ENCODE assay signal across 15 cellular contexts in the genomic region with DNA sequence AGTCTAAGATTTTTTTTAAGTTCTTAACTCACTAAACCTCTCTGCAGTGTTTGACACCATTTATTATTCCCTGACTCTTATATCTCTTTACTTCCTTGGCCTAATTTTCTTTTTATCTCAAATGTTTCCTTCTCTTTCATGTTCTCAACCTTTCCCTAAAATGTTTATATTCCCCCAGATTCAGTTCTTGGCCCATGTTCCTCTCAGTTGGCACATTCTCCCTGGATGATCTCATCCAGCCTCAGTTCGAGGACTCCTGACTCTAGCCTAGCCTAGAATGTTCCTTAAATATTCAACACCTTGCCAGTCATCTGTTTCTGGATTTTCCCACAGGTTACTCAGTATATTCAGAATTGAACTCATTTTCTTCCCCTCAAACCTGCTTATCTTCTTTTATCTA.
"Had no signal": no experiment of that assay in that cellular context is flagged by ENCODE, and none has a peak within 500 bp of the region (broad histone marks: within the 10 kb centered on the region; RNA-seq: fewer than 3 reads in every experiment).

No MANE protein-coding gene starts in this region.

- H3K4me3 ChIP-seq: ascending aorta had no signal

- DNase-seq: activated CD8-positive, alpha-beta memory T cell treated with anti-CD3 and anti-CD28 coated beads, Interleukin-2, amount 50 U/mL, for 48 hours; activated CD8-positive, alpha-beta T cell treated with anti-CD3 and anti-CD28 coated beads for 36 hours; activated naive CD4-positive, alpha-beta T cell; cortex of kidney; effector CD8-positive, alpha-beta T cell; glutamatergic neuron; nucleus accumbens; right cardiac atrium; stimulated activated CD4-positive, alpha-beta T cell treated with anti-CD3 and anti-CD28 coated beads, Interleukin-2, amount 100 ng/mL, for 24 hours; stimulated activated naive CD4-positive, alpha-beta T cell; T-helper 1 cell; trophoblast cell had no signal

- H3K27ac ChIP-seq: ascending aorta, VCaP had no signal

- H3K27me3 ChIP-seq: ascending aorta had no signal

- H3K4me1 ChIP-seq: ascending aorta had no signal

- ATAC-seq: activated CD8-positive, alpha-beta T cell treated with anti-CD3 and anti-CD28 coated beads for 36 hours; natural killer cell treated with Interleukin-12 subunit alpha and Interleukin-12 subunit beta and Interleukin-15 and Interleukin-18, amount 100 ng/mL, for 72 hours; right cardiac atrium had no signal

- H3K9me3 ChIP-seq: ascending aorta had no signal

- H3K36me3 ChIP-seq: ascending aorta had no signal
